33 cellular contexts compared by ENCODE assay signal in genomic region chr5:119953474-119953873, GRCh38.
"Had no signal": no experiment of that assay in that cellular context is flagged by ENCODE, and none has a peak within 500 bp of the region (broad histone marks: within the 10 kb centered on the region; RNA-seq: fewer than 3 reads in every experiment).

No MANE protein-coding gene starts in this region.

- H3K27me3 ChIP-seq: adrenal gland, ascending aorta, body of pancreas, brain microvascular endothelial cell, breast epithelium, cardiac muscle cell had no signal

- H3K4me1 ChIP-seq: adrenal gland, ascending aorta, body of pancreas, breast epithelium had no signal

- H3K9me3 ChIP-seq: adrenal gland, ascending aorta, body of pancreas, breast epithelium had no signal

- DNase-seq: activated effector memory CD4-positive, alpha-beta T cell treated with anti-CD3 and anti-CD28 coated beads, Interleukin-2, amount 50 U/mL, for 16 hours; activated effector memory CD4-positive, alpha-beta T cell treated with Interleukin-2 at 50 U/mL for 16 hours; activated gamma-delta T cell; activated gamma-delta T cell treated with Interleukin-2 at 50 U/mL for 16 hours; activated naive CD4-positive, alpha-beta T cell; activated naive CD4-positive, alpha-beta T cell treated with anti-CD3 and anti-CD28 coated beads for 36 hours; activated naive CD4-positive, alpha-beta T cell treated with anti-CD3 and anti-CD28 coated beads, Interleukin-2, amount 10 ng/mL, durations not matched to agents 7 days and 5 days; activated naive CD4-positive, alpha-beta T cell treated with anti-CD3 and anti-CD28 coated beads, Interleukin-2, amount 50 U/mL, for 16 hours; activated naive CD4-positive, alpha-beta T cell treated with Interleukin-2 at 50 U/mL for 16 hours; activated naive CD8-positive, alpha-beta T cell treated with anti-CD3 and anti-CD28 coated beads for 36 hours; activated naive CD8-positive, alpha-beta T cell treated with anti-CD3 and anti-CD28 coated beads, Interleukin-2, amount 10 ng/mL, durations not matched to agents 7 days and 5 days; activated naive CD8-positive, alpha-beta T cell treated with anti-CD3 and anti-CD28 coated beads, Interleukin-2, amount 50 U/mL, for 24 hours; activated T-cell treated with anti-CD3 and anti-CD28 coated beads, Interleukin-2, amount 50 U/mL, for 24 hours; activated T-cell treated with anti-CD3 and anti-CD28 coated beads, Interleukin-2, amount 50 U/mL, for 4 hours; activated T-cell treated with anti-CD3 and anti-CD28 coated beads, Interleukin-2, amount 50 U/mL, for 48 hours; activated T-cell treated with anti-CD3 and anti-CD28 coated beads, Interleukin-2, amount 50 U/mL, for 72 hours; adrenal gland; amniotic stem cell; amygdala; anterior cingulate cortex; aorta; body of pancreas; brain microvascular endothelial cell; caudate nucleus; central memory CD4-positive, alpha-beta T cell; cerebellar nuclear complex had no signal

- ATAC-seq: activated naive CD4-positive, alpha-beta T cell treated with anti-CD3 and anti-CD28 coated beads, Interleukin-2, amount 50 U/mL, for 72 hours; activated naive CD8-positive, alpha-beta T cell treated with anti-CD3 and anti-CD28 coated beads, Interleukin-2, amount 50 U/mL, for 24 hours; activated T-cell treated with anti-CD3 and anti-CD28 coated beads, Interleukin-2, amount 50 U/mL, for 4 hours; activated T-cell treated with anti-CD3 and anti-CD28 coated beads, Interleukin-2, amount 50 U/mL, for 72 hours; activated T-helper 17 cell treated with anti-CD3 and anti-CD28 coated beads, Interleukin-2, amount 50 U/mL, for 72 hours; body of pancreas had no signal

- H3K4me3 ChIP-seq: adrenal gland, ascending aorta, body of pancreas, breast epithelium, cardiac muscle cell had no signal

- H3K36me3 ChIP-seq: adrenal gland, ascending aorta, brain microvascular endothelial cell, breast epithelium, cardiac muscle cell had no signal

- H3K27ac ChIP-seq: adrenal gland, ascending aorta, body of pancreas, brain microvascular endothelial cell, breast epithelium, cardiac muscle cell had no signal

- FAIRE-seq: astrocyte, bronchial epithelial cell had no signal
